ENCODE assay signal across 15 cellular contexts in genomic region chr17:8015236-8015956, GRCh38. TPM values are rescaled to one million over a fixed set of nuclear protein-coding genes. Genes with fewer than 3 reads are reported as not detected.
DNase-seq lines count a peak whose midpoint lies in the region; ATAC-seq and TF ChIP-seq lines count a peak whose summit lies in the region.
"Had no signal": no experiment of that assay in that cellular context is flagged by ENCODE, and none has a peak within 500 bp of the region (broad histone marks: within the 10 kb centered on the region; RNA-seq: fewer than 3 reads in every experiment).

No MANE protein-coding gene starts in this region.

- H3K27me3 ChIP-seq in MM.1S (replicated peaks; ENCODE audit: insufficient read depth, low read length) (peaks cover 58% of the 10 kb centered on the region), neuronal stem cell (ENCODE audit: control insufficient read depth in 3 of 3, insufficient read depth in 3 of 3, low read depth in 1 of 3, low read length in 3 of 3) (peaks cover 3 to 83% (median 24%) of the 10 kb centered on the region in 3 experiments)

- H3K4me1 ChIP-seq in MM.1S (ENCODE audit: low read length) (no peaks in the 10 kb centered on the region), neuronal stem cell (ENCODE audit: control insufficient read depth in 2 of 2, insufficient read depth in 1 of 2, low read depth in 1 of 2, low read length in 2 of 2) (peaks cover 0 to 5% of the 10 kb centered on the region in 2 donors)

- DNase-seq in MM.1S (no peak), glutamatergic neuron (no peak), neuronal stem cell (ENCODE audit: low spot score) (no peak), GOT3 (lab: John Stamatoyannopoulos, UW) (no peak)
- DNase-seq: Kasumi-1, NCI-H2081 treated with DMSO at 0.1 percent for 48 hours, T1000 had no signal

- no peak overlapping the region for H2AFZ ChIP-seq in MM.1S (ENCODE audit: low read length)
- H2AFZ ChIP-seq in neuronal stem cell (ENCODE audit: low read length): peak overlapping the region; percentile 75

- H3K9me3 ChIP-seq in MM.1S (replicated peaks; ENCODE audit: insufficient read depth, low read length) (no peaks in the 10 kb centered on the region), neuronal stem cell (replicated peaks in 1 of 2; ENCODE audit: control insufficient read depth in 2 of 2, insufficient read depth in 1 of 2, low read depth in 1 of 2, low read length in 2 of 2) (no peaks in the 10 kb centered on the region)

- peaks cover 2% of the 10 kb centered on the region for H3K79me1 ChIP-seq in neuronal stem cell (ENCODE audit: low read depth, low read length)

- H3K4me3 ChIP-seq in MM.1S (ENCODE audit: low read length): no peak overlapping the region
- peak overlapping the region in 1 of 2 donors; percentile 82 for H3K4me3 ChIP-seq in neuronal stem cell (ENCODE audit: low read length in 2 of 2)

- H3K79me2 ChIP-seq in MM.1S (ENCODE audit: low read length): no peaks in the 10 kb centered on the region

- ATAC-seq in HG02642 (IDR thresholded peaks at IDR 0.05; ENCODE audit: poor library complexity, unreplicated experiment) (no peak), HG03520 (IDR thresholded peaks at IDR 0.05; ENCODE audit: unreplicated experiment) (no peak), HG03135 (IDR thresholded peaks at IDR 0.05; ENCODE audit: unreplicated experiment) (no peak)

- H3K9me2 ChIP-seq in MM.1S (replicated peaks; ENCODE audit: insufficient read depth, low read length): no peaks in the 10 kb centered on the region

- H4K91ac ChIP-seq in neuronal stem cell (ENCODE audit: low read depth, low read length, poor library complexity): no peak overlapping the region

- H3K9ac ChIP-seq in MM.1S (ENCODE audit: low read length) (no peak overlapping the region), neuronal stem cell (ENCODE audit: low read depth, low read length, poor library complexity) (no peak overlapping the region)

- peak overlapping the region; percentile 99 for H2AK5ac ChIP-seq in neuronal stem cell (ENCODE audit: low read depth, low read length)

- H4K20me1 ChIP-seq in MM.1S (ENCODE audit: insufficient read depth, low read length): no peaks in the 10 kb centered on the region

- H3K4me2 ChIP-seq in MM.1S (ENCODE audit: low read depth, low read length) (0 out of 2 replicates have a peak overlapping the region, but pooled peaks have one; percentile 80), neuronal stem cell (ENCODE audit: insufficient read depth, low read length, poor library complexity, severe bottlenecking) (peak overlapping the region; percentile 99)

- peak overlapping the region; percentile 91 for H3K18ac ChIP-seq in neuronal stem cell (ENCODE audit: low read length)

- no peak overlapping the region for H4K8ac ChIP-seq in neuronal stem cell (ENCODE audit: low read depth, low read length)

- H3K27me3 Mint-ChIP-seq in glutamatergic neuron (ENCODE audit: unreplicated experiment): peaks cover 12% of the 10 kb centered on the region

- peak overlapping the region; percentile 59 for H3K4me3 Mint-ChIP-seq in glutamatergic neuron (ENCODE audit: unreplicated experiment)

- peak overlapping the region; percentile 82 for H2BK5ac ChIP-seq in neuronal stem cell (ENCODE audit: low read length)

- TF ChIP-seq CTCF in 22Rv1 (IDR thresholded peaks at IDR 0.05) (no peak), MM.1S (IDR thresholded peaks at IDR 0.05; ENCODE audit: low read length) (no peak), glutamatergic neuron (IDR thresholded peaks at IDR 0.05; ENCODE audit: partially characterized antibody, unreplicated experiment) (no peak)

- H3F3A ChIP-seq in MM.1S (ENCODE audit: insufficient read depth, low read length): no peaks in the 10 kb centered on the region

- peak overlapping the region; percentile 76 for H3K4ac ChIP-seq in neuronal stem cell (ENCODE audit: low read length)

- H3K9me3 Mint-ChIP-seq in glutamatergic neuron (ENCODE audit: unreplicated experiment): peaks cover 3% of the 10 kb centered on the region

- H3K36me3 Mint-ChIP-seq in glutamatergic neuron (ENCODE audit: unreplicated experiment): no peaks in the 10 kb centered on the region

- no peaks in the 10 kb centered on the region for H3K4me1 Mint-ChIP-seq in glutamatergic neuron (ENCODE audit: low read depth, unreplicated experiment)

- WGBS in neuronal stem cell (ENCODE audit: extremely low coverage in 2 of 2, insufficient read length in 2 of 2, insufficient replicate concordance in 1 of 2), 2 donors: no CpG with 5 or more reads among the region's 44 CpGs

- H2BK12ac ChIP-seq in neuronal stem cell (ENCODE audit: low read length): peak overlapping the region; percentile 46

- no peak overlapping the region for H3K27ac Mint-ChIP-seq in glutamatergic neuron (ENCODE audit: unreplicated experiment)

- H2BK15ac ChIP-seq in neuronal stem cell (ENCODE audit: low read length): peak overlapping the region; percentile 97

- no peaks in the 10 kb centered on the region for H3K36me3 ChIP-seq in MM.1S (replicated peaks; ENCODE audit: insufficient read depth, low read length)
- no peaks in the 10 kb centered on the region for H3K36me3 ChIP-seq in neuronal stem cell (replicated peaks in 1 of 2; ENCODE audit: control insufficient read depth in 2 of 2, insufficient read depth in 2 of 2, low read length in 2 of 2)

- H2BK120ac ChIP-seq in neuronal stem cell (ENCODE audit: low read depth, low read length): no peak overlapping the region

- H3K27ac ChIP-seq in 22Rv1 (peak overlapping the region; percentile 85), MM.1S (ENCODE audit: low read length) (no peak overlapping the region), neuronal stem cell (replicated peaks; ENCODE audit: low read length) (no peak overlapping the region)

- peak overlapping the region; percentile 38 for H3K14ac ChIP-seq in neuronal stem cell (ENCODE audit: low read length)

- H3K23ac ChIP-seq in neuronal stem cell (ENCODE audit: low read depth, low read length, poor library complexity): peak overlapping the region; percentile 93

RNA-seq across cellular contexts. Expression of gene GUCY2D, which starts 13.0 kb away (rescaled TPM):
- not detected for total RNA-seq in glutamatergic neuron (ENCODE audit: unreplicated experiment)
- polyA plus RNA-seq in neuronal stem cell (2013, experiment 1 of 2): 0.14 TPM
- 0.19 TPM for polyA plus RNA-seq in neuronal stem cell (2013, experiment 2 of 2)
- total RNA-seq: fibroblast of villous mesenchyme, mesenteric fat pad, skeletal muscle tissue, urinary bladder had no signal
- polyA plus RNA-seq: urinary bladder had no signal

RNA-seq across cellular contexts. Expression of gene ALOX15B, which starts 23.5 kb away (rescaled TPM):
- total RNA-seq in glutamatergic neuron (ENCODE audit: unreplicated experiment): not detected
- polyA plus RNA-seq in neuronal stem cell (2013, experiment 1 of 2): not detected
- not detected for polyA plus RNA-seq in neuronal stem cell (2013, experiment 2 of 2)
- total RNA-seq: fibroblast of villous mesenchyme, urinary bladder had no signal
